Comparison of ENCODE assay signal across 8 cellular contexts in the genomic region with DNA sequence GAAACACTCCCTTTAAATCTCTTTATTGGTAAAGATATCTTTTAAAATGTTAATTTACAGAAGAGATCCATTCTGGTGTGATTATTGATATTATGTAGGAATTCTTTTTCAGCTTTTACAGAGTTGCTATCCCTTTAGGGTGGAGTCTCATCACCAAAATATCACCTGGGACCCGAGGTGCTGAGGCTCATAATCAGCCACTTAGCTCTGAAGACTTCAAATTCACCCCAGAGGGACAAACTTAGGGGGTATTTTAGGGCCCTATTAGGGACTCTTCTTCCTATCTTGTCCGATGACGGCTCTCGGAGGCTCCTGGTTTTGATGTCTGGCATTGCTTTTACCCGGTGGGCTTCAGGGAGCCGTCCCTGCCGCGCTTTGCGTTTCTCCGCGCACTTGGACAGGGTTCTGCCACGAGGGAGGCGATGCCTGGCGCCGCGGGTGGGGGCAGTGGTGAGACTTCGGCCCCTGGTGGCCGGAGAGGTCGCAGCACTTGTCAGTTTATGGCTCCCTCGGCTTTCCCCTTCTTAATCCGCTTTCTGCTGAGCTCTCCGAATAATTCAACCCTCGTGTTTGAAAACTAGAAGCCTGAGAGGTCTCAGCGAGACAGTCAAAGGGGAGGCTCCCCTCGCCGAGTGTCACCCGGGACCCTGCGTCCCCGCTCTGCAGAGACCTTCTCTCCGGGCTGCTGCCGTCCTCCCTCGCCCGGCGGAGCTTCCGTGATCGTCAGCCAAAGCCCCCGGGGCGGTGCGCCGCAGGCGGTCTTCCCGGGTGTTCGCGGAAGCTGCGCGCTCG. TPM values are rescaled to one million over a fixed set of nuclear protein-coding genes. Genes with fewer than 3 reads are reported as not detected.
DNase-seq lines count a peak whose midpoint lies in the region; ATAC-seq and TF ChIP-seq lines count a peak whose summit lies in the region.

No MANE protein-coding gene starts in this region.

- no peak overlapping the region for H2BK5ac ChIP-seq in neuronal stem cell (ENCODE audit: low read length)

- peak overlapping the region; percentile 17 for H3K9ac ChIP-seq in neuronal stem cell (ENCODE audit: low read depth, low read length, poor library complexity)

- H2AFZ ChIP-seq in neuronal stem cell (ENCODE audit: low read length) = peak overlapping the region; percentile 85

- peaks cover 2 to 17% (median 14%) of the 10 kb centered on the region in 3 donors for H3K27me3 Mint-ChIP-seq in CD14-positive monocyte (ENCODE audit: low read depth in 3 of 3)

- H3K9me3 Mint-ChIP-seq in CD14-positive monocyte = no peaks in the 10 kb centered on the region

- intact Hi-C loops in CD14-positive monocyte (cut with micrococcal nuclease) = no loop called here

- H3K4me3 ChIP-seq in Peyer's patch (peak overlapping the region; percentile 44 to 60 (median 55)), neuronal stem cell (ENCODE audit: low read length in 2 of 2) (peak overlapping the region; percentile 40 to 76)

- H2AK5ac ChIP-seq in neuronal stem cell (ENCODE audit: low read depth, low read length) = no peak overlapping the region

- H3K36me3 ChIP-seq in Peyer's patch = no peaks in the 10 kb centered on the region
- H3K36me3 ChIP-seq in neuronal stem cell (replicated peaks in 1 of 2; ENCODE audit: control insufficient read depth in 2 of 2, insufficient read depth in 2 of 2, low read length in 2 of 2) = no peaks in the 10 kb centered on the region

- H3K27me3 ChIP-seq in Peyer's patch = no peaks in the 10 kb centered on the region
- peaks cover 2 to 94% (median 41%) of the 10 kb centered on the region in 3 experiments for H3K27me3 ChIP-seq in neuronal stem cell (ENCODE audit: control insufficient read depth in 3 of 3, insufficient read depth in 3 of 3, low read depth in 1 of 3, low read length in 3 of 3)

- H2BK15ac ChIP-seq in neuronal stem cell (ENCODE audit: low read length) = no peak overlapping the region

- peak overlapping the region; percentile 91 to 97 for H3K4me3 Mint-ChIP-seq in CD14-positive monocyte

- no peak overlapping the region for H4K8ac ChIP-seq in neuronal stem cell (ENCODE audit: low read depth, low read length)

- whole genome bisulfite sequencing in neuronal stem cell (ENCODE audit: extremely low coverage in 2 of 2, insufficient read length in 2 of 2, insufficient replicate concordance in 1 of 2), 2 donors = no CpG with 5 or more reads among the region's 47 CpGs

- H4K91ac ChIP-seq in neuronal stem cell (ENCODE audit: low read depth, low read length, poor library complexity) = no peak overlapping the region

- no peak overlapping the region for H3K4ac ChIP-seq in neuronal stem cell (ENCODE audit: low read length)

- peak overlapping the region; percentile 3 for H3K23ac ChIP-seq in neuronal stem cell (ENCODE audit: low read depth, low read length, poor library complexity)

- no peak overlapping the region for H2BK120ac ChIP-seq in neuronal stem cell (ENCODE audit: low read depth, low read length)

- TF ChIP-seq CTCF in CD14-positive monocyte (IDR thresholded peaks at IDR 0.05) = peak; percentile 94
- peak; percentile 58 to 91 (median 72) for TF ChIP-seq CTCF in Peyer's patch (IDR thresholded peaks at IDR 0.05)

- peak overlapping the region; percentile 4 for H3K18ac ChIP-seq in neuronal stem cell (ENCODE audit: low read length)

- H3K4me1 Mint-ChIP-seq in CD14-positive monocyte = peaks cover 6% of the 10 kb centered on the region

- DNase-seq in CD14-positive monocyte (ENCODE audit: low spot score) (peak; percentile 64), Peyer's patch (peak; percentile 67 to 87 (median 84)), foreskin melanocyte (peak; percentile 60), neuronal stem cell (ENCODE audit: low spot score) (peak; percentile 63), stromal cell of bone marrow (ENCODE audit: low read depth) (peak; percentile 35)
- peak; percentile 89 for DNase-seq in activated effector memory CD4-positive, alpha-beta T cell treated with anti-CD3 and anti-CD28 coated beads, Interleukin-2, amount 50 U/mL, for 16 hours

- H3K4me1 ChIP-seq in Peyer's patch (peaks cover 0 to 5% (median 0%) of the 10 kb centered on the region in 4 donors), neuronal stem cell (ENCODE audit: control insufficient read depth in 2 of 2, insufficient read depth in 1 of 2, low read depth in 1 of 2, low read length in 2 of 2) (peaks cover 3 to 16% of the 10 kb centered on the region in 2 donors)

- H3K9me3 ChIP-seq in Peyer's patch (no peaks in the 10 kb centered on the region), neuronal stem cell (replicated peaks in 1 of 2; ENCODE audit: control insufficient read depth in 2 of 2, insufficient read depth in 1 of 2, low read depth in 1 of 2, low read length in 2 of 2) (no peaks in the 10 kb centered on the region)

- H3K79me1 ChIP-seq in neuronal stem cell (ENCODE audit: low read depth, low read length) = no peaks in the 10 kb centered on the region

- ATAC-seq in HG03280 (IDR thresholded peaks at IDR 0.05; ENCODE audit: unreplicated experiment) = peak; percentile 99

- no peaks in the 10 kb centered on the region for H3K36me3 Mint-ChIP-seq in CD14-positive monocyte

- peak overlapping the region in 6 of 7 donors; percentile 60 to 94 (median 86) for H3K27ac Mint-ChIP-seq in CD14-positive monocyte

- no peak overlapping the region for H3K14ac ChIP-seq in neuronal stem cell (ENCODE audit: low read length)

- H3K27ac ChIP-seq in Peyer's patch (peak overlapping the region in 3 of 4 donors; percentile 35 to 67 (median 55)), neuronal stem cell (replicated peaks; ENCODE audit: low read length) (no peak overlapping the region)

- H3K4me2 ChIP-seq in neuronal stem cell (ENCODE audit: insufficient read depth, low read length, poor library complexity, severe bottlenecking) = peak overlapping the region; percentile 84

- H2BK12ac ChIP-seq in neuronal stem cell (ENCODE audit: low read length) = no peak overlapping the region

- TF ChIP-seq POLR2A in GM19099 (IDR thresholded peaks at IDR 0.05; ENCODE audit: extremely low read depth, insufficient read length, low read depth) (peak; percentile 40), Peyer's patch (IDR thresholded peaks at IDR 0.05) (no peak)

RNA-seq across cellular contexts. Expression of gene RBM20, which starts 27.8 kb away (rescaled TPM):
- not detected for polyA plus RNA-seq in CD14-positive monocyte
- total RNA-seq in Peyer's patch = 1 to 10 TPM in 3 of 4 donors, under 1 TPM in 1; 0.80 to 4.1 (median 1.2) TPM
- polyA plus RNA-seq in neuronal stem cell (2013, experiment 1 of 2) = 0.56 TPM
- polyA plus RNA-seq in neuronal stem cell (2013, experiment 2 of 2) = 0.48 TPM

Comparison
In these comparisons a context has a peak if more than half of its experiments do, and no peak if none do; other contexts are left out.
1. DNase-seq: peak in every context shown above with its lines; median percentile 89 in activated effector memory CD4-positive, alpha-beta T cell treated with anti-CD3 and anti-CD28 coated beads, Interleukin-2, amount 50 U/mL, for 16 hours; 84 in Peyer's patch; 64 in CD14-positive monocyte; 63 in neuronal stem cell; 60 in foreskin melanocyte; 35 in stromal cell of bone marrow.